Comparison of ENCODE assay signal across 17 cellular contexts in genomic region chr2:190842606-190843104, GRCh38.
"Had no signal": no experiment of that assay in that cellular context is flagged by ENCODE, and none has a peak within 500 bp of the region (broad histone marks: within the 10 kb centered on the region; RNA-seq: fewer than 3 reads in every experiment).

No MANE protein-coding gene starts in this region.

- ATAC-seq: heart right ventricle; left lobe of liver; natural killer cell treated with Interleukin-12 subunit alpha and Interleukin-12 subunit beta and Interleukin-15 and Interleukin-18, amount 100 ng/mL, for 72 hours; psoas muscle; sciatic nerve; SK-N-SH treated with all-trans-retinoic acid at 6 μM for 48 hours; T-helper 17 cell; WTC11 had no signal

- H3K4me1 ChIP-seq: psoas muscle, testis had no signal

- H3K27me3 ChIP-seq: heart right ventricle, testis had no signal

- H3K9me3 ChIP-seq: heart right ventricle, psoas muscle, testis had no signal

- H3K27ac ChIP-seq: heart right ventricle, psoas muscle, testis had no signal

- DNase-seq: activated CD4-positive, alpha-beta T cell treated with anti-CD3 and anti-CD28 coated beads for 48 hours; activated gamma-delta T cell; activated T-cell treated with anti-CD3 and anti-CD28 coated beads, Interleukin-2, amount 50 U/mL, for 1 hour; heart right ventricle; nucleus accumbens; psoas muscle; stimulated activated CD4-positive, alpha-beta T cell treated with anti-CD3 and anti-CD28 coated beads, Interleukin-2, amount 100 ng/mL, for 24 hours; stimulated activated naive CD4-positive, alpha-beta T cell treated with Interleukin-2 at 50 U/mL for 16 hours; T-helper 17 cell; testis had no signal

- H3K4me3 ChIP-seq: heart right ventricle, psoas muscle, testis had no signal

- H3K36me3 ChIP-seq: heart right ventricle had no signal

- FAIRE-seq: frontal cortex, islet of Langerhans had no signal
